ENCODE assay signal across 18 cellular contexts in genomic region chr21:38267136-38267535, GRCh38. TPM values are rescaled to one million over a fixed set of nuclear protein-coding genes. Genes with fewer than 3 reads are reported as not detected.
DNase-seq lines count a peak whose midpoint lies in the region; ATAC-seq and TF ChIP-seq lines count a peak whose summit lies in the region.
"Had no signal": no experiment of that assay in that cellular context is flagged by ENCODE, and none has a peak within 500 bp of the region (broad histone marks: within the 10 kb centered on the region; RNA-seq: fewer than 3 reads in every experiment).

No MANE protein-coding gene starts in this region.

- H3K27me3 Mint-ChIP-seq in activated T-helper 1 cell treated with anti-CD3 and anti-CD28 coated beads, Interleukin-12 subunit alpha, Interleukin-12 subunit beta, Interleukin-2, Interleukin-4 antibody, amounts not matched to agents 30 ng/mL and 10 ng/mL and 1 ng/mL, durations not matched to agents 14 hours and 24 hours and 36 hours (ENCODE audit: insufficient read depth), result peaks cover 3% of the 10 kb centered on the region
- H3K27me3 Mint-ChIP-seq in neural progenitor cell (ENCODE audit: insufficient read depth, low read depth), result peaks cover 2% of the 10 kb centered on the region

- H3K27me3 ChIP-seq in neural progenitor cell, result no peaks in the 10 kb centered on the region
- H3K27me3 ChIP-seq: BLaER1 had no signal

- DNase-seq in ELR (ENCODE audit: low read depth), result peak; percentile 45
- DNase-seq in activated T-helper 1 cell treated with anti-CD3 and anti-CD28 coated beads, Interleukin-12 subunit alpha, Interleukin-12 subunit beta, Interleukin-2, Interleukin-4 antibody, amounts not matched to agents 30 ng/mL and 10 ng/mL and 1 ng/mL, durations not matched to agents 14 hours and 24 hours and 36 hours (ENCODE audit: low spot score), result no peak
- peak; percentile 61 for DNase-seq in fibroblast of the aortic adventitia (ENCODE audit: low read depth)
- DNase-seq in neural progenitor cell (ENCODE audit: low spot score), result no peak
- no peak for DNase-seq in activated CD4-positive, CD25-positive, alpha-beta regulatory T cell treated with anti-CD3 and anti-CD28 coated beads, Interleukin-2, amount 50 U/mL, for 72 hours
- no peak for DNase-seq in NCI-H2081 treated with DMSO at 0.1 percent for 48 hours (lab: John Stamatoyannopoulos, UW)
- DNase-seq: activated CD4-positive, alpha-beta T cell treated with anti-CD3 and anti-CD28 coated beads for 1 hour; activated naive CD4-positive, alpha-beta T cell; heart left ventricle; NCI-H1105 treated with DMSO at 0.1 percent for 48 hours; NCI-H774; T1000 had no signal

- H3K4me2 ChIP-seq in neural progenitor cell, result no peak overlapping the region
- H3K4me2 ChIP-seq: BLaER1, GM23338 had no signal

- no peak for ATAC-seq in HG03571 (IDR thresholded peaks at IDR 0.05; ENCODE audit: unreplicated experiment)
- ATAC-seq: GM23338, heart left ventricle, K562 had no signal

- H3K27ac Mint-ChIP-seq in activated T-helper 1 cell treated with anti-CD3 and anti-CD28 coated beads, Interleukin-12 subunit alpha, Interleukin-12 subunit beta, Interleukin-2, Interleukin-4 antibody, amounts not matched to agents 30 ng/mL and 10 ng/mL and 1 ng/mL, durations not matched to agents 14 hours and 24 hours and 36 hours, result peak overlapping the region; percentile 32
- no peak overlapping the region for H3K27ac Mint-ChIP-seq in neural progenitor cell
- H3K27ac Mint-ChIP-seq: GM23338 had no signal

- H3K79me2 ChIP-seq in neural progenitor cell (ENCODE audit: low read depth), result no peaks in the 10 kb centered on the region

- no peak overlapping the region for H3K9ac ChIP-seq in neural progenitor cell
- H3K9ac ChIP-seq: BLaER1 had no signal

- H3K4me3 ChIP-seq in fibroblast of the aortic adventitia (ENCODE audit: low read depth, low read length) (no peak overlapping the region), skin epidermis (no peak overlapping the region), neural progenitor cell (no peak overlapping the region)
- H3K4me3 ChIP-seq: BLaER1, GM23338, heart left ventricle, K562 had no signal

- H3K9me3 Mint-ChIP-seq in activated T-helper 1 cell treated with anti-CD3 and anti-CD28 coated beads, Interleukin-12 subunit alpha, Interleukin-12 subunit beta, Interleukin-2, Interleukin-4 antibody, amounts not matched to agents 30 ng/mL and 10 ng/mL and 1 ng/mL, durations not matched to agents 14 hours and 24 hours and 36 hours, result no peaks in the 10 kb centered on the region
- H3K9me3 Mint-ChIP-seq in neural progenitor cell, result no peaks in the 10 kb centered on the region
- H3K9me3 Mint-ChIP-seq: GM23338, neural crest cell had no signal

- no peak overlapping the region for H3K4me3 Mint-ChIP-seq in activated T-helper 1 cell treated with anti-CD3 and anti-CD28 coated beads, Interleukin-12 subunit alpha, Interleukin-12 subunit beta, Interleukin-2, Interleukin-4 antibody, amounts not matched to agents 30 ng/mL and 10 ng/mL and 1 ng/mL, durations not matched to agents 14 hours and 24 hours and 36 hours
- no peak overlapping the region for H3K4me3 Mint-ChIP-seq in neural progenitor cell
- H3K4me3 Mint-ChIP-seq: GM23338, neural crest cell had no signal

- no peak overlapping the region for H2AFZ ChIP-seq in neural progenitor cell (replicated peaks)

- H3F3A ChIP-seq in neural progenitor cell (ENCODE audit: low read depth), result peaks cover 5% of the 10 kb centered on the region

- no peaks in the 10 kb centered on the region for H3K9me3 ChIP-seq in neural progenitor cell (ENCODE audit: low read depth)
- H3K9me3 ChIP-seq: BLaER1, heart left ventricle had no signal

- H4K20me1 ChIP-seq in neural progenitor cell (ENCODE audit: low read depth), result no peaks in the 10 kb centered on the region
- H4K20me1 ChIP-seq: BLaER1 had no signal

- H3K4me1 Mint-ChIP-seq in activated T-helper 1 cell treated with anti-CD3 and anti-CD28 coated beads, Interleukin-12 subunit alpha, Interleukin-12 subunit beta, Interleukin-2, Interleukin-4 antibody, amounts not matched to agents 30 ng/mL and 10 ng/mL and 1 ng/mL, durations not matched to agents 14 hours and 24 hours and 36 hours (ENCODE audit: low read depth), result peaks cover 42% of the 10 kb centered on the region
- no peaks in the 10 kb centered on the region for H3K4me1 Mint-ChIP-seq in neural progenitor cell

- H3K27ac ChIP-seq in skin epidermis, result peak overlapping the region in 19 of 21 experiments; percentile 4 to 87 (median 73)
- H3K27ac ChIP-seq in neural progenitor cell, result no peak overlapping the region
- H3K27ac ChIP-seq: BLaER1, heart left ventricle had no signal

- peaks cover 13% of the 10 kb centered on the region for H3K4me1 ChIP-seq in neural progenitor cell

- no peak for TF ChIP-seq CTCF in fibroblast of the aortic adventitia (IDR thresholded peaks at IDR 0.05; ENCODE audit: insufficient read depth, low read length)
- TF ChIP-seq CTCF in neural progenitor cell (IDR thresholded peaks at IDR 0.05), result no peak

- H3K36me3 ChIP-seq in neural progenitor cell, result no peaks in the 10 kb centered on the region
- H3K36me3 ChIP-seq: BLaER1, heart left ventricle had no signal

- no peaks in the 10 kb centered on the region for H3K36me3 Mint-ChIP-seq in activated T-helper 1 cell treated with anti-CD3 and anti-CD28 coated beads, Interleukin-12 subunit alpha, Interleukin-12 subunit beta, Interleukin-2, Interleukin-4 antibody, amounts not matched to agents 30 ng/mL and 10 ng/mL and 1 ng/mL, durations not matched to agents 14 hours and 24 hours and 36 hours (ENCODE audit: low read depth)
- no peaks in the 10 kb centered on the region for H3K36me3 Mint-ChIP-seq in neural progenitor cell

- intact Hi-C loops in activated T-helper 1 cell treated with anti-CD3 and anti-CD28 coated beads, Interleukin-12 subunit alpha, Interleukin-12 subunit beta, Interleukin-2, Interleukin-4 antibody, amounts not matched to agents 30 ng/mL and 10 ng/mL and 1 ng/mL, durations not matched to agents 14 hours and 24 hours and 36 hours (cut with micrococcal nuclease), result no loop called here

RNA-seq across cellular contexts. Expression of gene KCNJ15, which starts 10.3 kb away (rescaled TPM):
- 1.6 and 1.7 TPM in 2 replicates for total RNA-seq in activated T-helper 1 cell treated with anti-CD3 and anti-CD28 coated beads, Interleukin-12 subunit alpha, Interleukin-12 subunit beta, Interleukin-2, Interleukin-4 antibody, amounts not matched to agents 30 ng/mL and 10 ng/mL and 1 ng/mL, durations not matched to agents 14 hours and 24 hours and 36 hours
- total RNA-seq in fibroblast of the aortic adventitia (ENCODE audit: low replicate concordance), result 0.36 TPM in 1 of 2 replicates, not detected in the other
- not detected in 2 replicates for total RNA-seq in neural progenitor cell (ENCODE audit: low replicate concordance)
- total RNA-seq: GM23338 had no signal

Comparison
In these comparisons a context has a peak if more than half of its experiments do, and no peak if none do; other contexts are left out.
1. DNase-seq: peak in ELR (single experiment) and fibroblast of the aortic adventitia (single experiment); none in activated T-helper 1 cell treated with anti-CD3 and anti-CD28 coated beads, Interleukin-12 subunit alpha, Interleukin-12 subunit beta, Interleukin-2, Interleukin-4 antibody, amounts not matched to agents 30 ng/mL and 10 ng/mL and 1 ng/mL, durations not matched to agents 14 hours and 24 hours and 36 hours (single experiment), neural progenitor cell (single experiment), activated CD4-positive, CD25-positive, alpha-beta regulatory T cell treated with anti-CD3 and anti-CD28 coated beads, Interleukin-2, amount 50 U/mL, for 72 hours (single experiment) and NCI-H2081 treated with DMSO at 0.1 percent for 48 hours (single experiment).